8 cellular contexts compared by ENCODE assay signal in the genomic region with DNA sequence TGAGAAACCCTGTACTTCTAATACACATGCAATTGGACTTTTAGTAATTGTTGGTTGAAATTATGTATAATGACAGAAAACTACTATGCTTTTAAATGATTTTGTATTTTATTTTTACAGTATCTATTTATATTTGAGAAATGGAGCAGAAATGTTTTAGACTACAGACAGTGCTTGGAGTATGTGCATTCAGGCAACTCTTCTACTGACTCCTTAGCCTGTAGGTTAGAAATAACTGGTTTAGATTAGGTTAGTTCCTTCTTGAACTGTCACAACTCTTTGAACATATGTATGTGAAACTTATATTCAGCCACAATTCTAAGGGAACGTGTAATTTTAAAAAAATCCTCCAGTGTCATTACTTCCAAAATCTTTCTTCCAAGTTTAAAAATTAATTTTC. TPM values are rescaled to one million over a fixed set of nuclear protein-coding genes. Genes with fewer than 3 reads are reported as not detected.
DNase-seq lines count a peak whose midpoint lies in the region; ATAC-seq and TF ChIP-seq lines count a peak whose summit lies in the region.

No MANE protein-coding gene starts in this region.

- H3K4me3 Mint-ChIP-seq in stimulated activated naive CD8-positive, alpha-beta T cell treated with anti-CD3 and anti-CD28 coated beads, Interleukin-15, Interleukin-2, amounts not matched to agents 100 ng/mL and 50 ng/mL, for 24 hours = peak overlapping the region; percentile 99
- peak overlapping the region; percentile 94 for H3K4me3 Mint-ChIP-seq in activated T-helper 2 cell treated with anti-CD3 and anti-CD28 coated beads, Interferon-gamma antibody, Interleukin-2, Interleukin-4, amounts not matched to agents 10 μg/mL and 5 μg/mL and 100 μg/mL, durations not matched to agents 14 hours and 24 hours and 36 hours (ENCODE audit: low read depth)
- H3K4me3 Mint-ChIP-seq in memory B cell = peak overlapping the region; percentile 98

- no peaks in the 10 kb centered on the region for H3K9me3 Mint-ChIP-seq in stimulated activated naive CD8-positive, alpha-beta T cell treated with anti-CD3 and anti-CD28 coated beads, Interleukin-15, Interleukin-2, amounts not matched to agents 100 ng/mL and 50 ng/mL, for 24 hours
- peaks cover 2% of the 10 kb centered on the region for H3K9me3 Mint-ChIP-seq in activated T-helper 2 cell treated with anti-CD3 and anti-CD28 coated beads, Interferon-gamma antibody, Interleukin-2, Interleukin-4, amounts not matched to agents 10 μg/mL and 5 μg/mL and 100 μg/mL, durations not matched to agents 14 hours and 24 hours and 36 hours
- H3K9me3 Mint-ChIP-seq in memory B cell = no peaks in the 10 kb centered on the region

- no peak overlapping the region for H3K27ac ChIP-seq in foreskin keratinocyte

- no peaks in the 10 kb centered on the region for H3K27me3 Mint-ChIP-seq in stimulated activated naive CD8-positive, alpha-beta T cell treated with anti-CD3 and anti-CD28 coated beads, Interleukin-15, Interleukin-2, amounts not matched to agents 100 ng/mL and 50 ng/mL, for 24 hours
- no peaks in the 10 kb centered on the region for H3K27me3 Mint-ChIP-seq in activated T-helper 2 cell treated with anti-CD3 and anti-CD28 coated beads, Interferon-gamma antibody, Interleukin-2, Interleukin-4, amounts not matched to agents 10 μg/mL and 5 μg/mL and 100 μg/mL, durations not matched to agents 14 hours and 24 hours and 36 hours (ENCODE audit: low read depth)
- no peaks in the 10 kb centered on the region for H3K27me3 Mint-ChIP-seq in memory B cell

- DNase-seq in stimulated activated naive CD8-positive, alpha-beta T cell treated with anti-CD3 and anti-CD28 coated beads, Interleukin-15, Interleukin-2, amounts not matched to agents 100 U/mL and 50 U/mL, for 24 hours = no peak
- no peak for DNase-seq in activated T-helper 2 cell treated with anti-CD3 and anti-CD28 coated beads, Interferon-gamma antibody, Interleukin-2, Interleukin-4, amounts not matched to agents 10 μg/mL and 5 μg/mL and 100 μg/mL, durations not matched to agents 14 hours and 24 hours and 36 hours (ENCODE audit: low spot score)
- no peak for DNase-seq in memory B cell (ENCODE audit: low spot score in 2 of 2)
- DNase-seq in NCI-H2107 treated with DMSO at 0.1 percent for 48 hours (lab: John Stamatoyannopoulos, UW; ENCODE audit: unreplicated experiment) = no peak
- DNase-seq in activated gamma-delta T cell treated with Interleukin-2 at 50 U/mL for 16 hours = no peak
- DNase-seq in foreskin keratinocyte = no peak

- no peaks in the 10 kb centered on the region for H3K27me3 ChIP-seq in foreskin keratinocyte

- peaks cover 16% of the 10 kb centered on the region for H3K36me3 Mint-ChIP-seq in stimulated activated naive CD8-positive, alpha-beta T cell treated with anti-CD3 and anti-CD28 coated beads, Interleukin-15, Interleukin-2, amounts not matched to agents 100 ng/mL and 50 ng/mL, for 24 hours (ENCODE audit: low read depth)
- H3K36me3 Mint-ChIP-seq in activated T-helper 2 cell treated with anti-CD3 and anti-CD28 coated beads, Interferon-gamma antibody, Interleukin-2, Interleukin-4, amounts not matched to agents 10 μg/mL and 5 μg/mL and 100 μg/mL, durations not matched to agents 14 hours and 24 hours and 36 hours (ENCODE audit: low read depth) = peaks cover 26% of the 10 kb centered on the region
- H3K36me3 Mint-ChIP-seq in memory B cell = peaks cover 8% of the 10 kb centered on the region

- ATAC-seq in stimulated activated naive CD8-positive, alpha-beta T cell treated with anti-CD3 and anti-CD28 coated beads, Interleukin-15, Interleukin-2, amounts not matched to agents 100 U/mL and 50 U/mL, for 24 hours = no peak
- ATAC-seq in memory B cell (ENCODE audit: low read depth) (no peak), foreskin keratinocyte (no peak), HG02938 (IDR thresholded peaks at IDR 0.05; ENCODE audit: unreplicated experiment) (no peak)

- peaks cover 68% of the 10 kb centered on the region for H3K4me1 Mint-ChIP-seq in stimulated activated naive CD8-positive, alpha-beta T cell treated with anti-CD3 and anti-CD28 coated beads, Interleukin-15, Interleukin-2, amounts not matched to agents 100 ng/mL and 50 ng/mL, for 24 hours (ENCODE audit: low read depth)
- peaks cover 60% of the 10 kb centered on the region for H3K4me1 Mint-ChIP-seq in activated T-helper 2 cell treated with anti-CD3 and anti-CD28 coated beads, Interferon-gamma antibody, Interleukin-2, Interleukin-4, amounts not matched to agents 10 μg/mL and 5 μg/mL and 100 μg/mL, durations not matched to agents 14 hours and 24 hours and 36 hours (ENCODE audit: low read depth)
- peaks cover 37% of the 10 kb centered on the region for H3K4me1 Mint-ChIP-seq in memory B cell

- peaks cover 28% of the 10 kb centered on the region for H3K4me1 ChIP-seq in foreskin keratinocyte

- intact Hi-C loops in activated T-helper 2 cell treated with anti-CD3 and anti-CD28 coated beads, Interferon-gamma antibody, Interleukin-2, Interleukin-4, amounts not matched to agents 10 μg/mL and 5 μg/mL and 100 μg/mL, durations not matched to agents 14 hours and 24 hours and 36 hours (cut with micrococcal nuclease) = loop anchor here (2.0 to 10.0 kb wide), 4 partner anchors 25 to 305 kb away; partner anchors contain the start of gene STK38L

- peak overlapping the region; percentile 82 for H3K27ac Mint-ChIP-seq in stimulated activated naive CD8-positive, alpha-beta T cell treated with anti-CD3 and anti-CD28 coated beads, Interleukin-15, Interleukin-2, amounts not matched to agents 100 ng/mL and 50 ng/mL, for 24 hours
- peak overlapping the region; percentile 33 for H3K27ac Mint-ChIP-seq in activated T-helper 2 cell treated with anti-CD3 and anti-CD28 coated beads, Interferon-gamma antibody, Interleukin-2, Interleukin-4, amounts not matched to agents 10 μg/mL and 5 μg/mL and 100 μg/mL, durations not matched to agents 14 hours and 24 hours and 36 hours
- H3K27ac Mint-ChIP-seq in memory B cell = peak overlapping the region; percentile 96

- TF ChIP-seq CTCF in foreskin keratinocyte (conservative IDR thresholded peaks at IDR 0.05) = no peak

RNA-seq across cellular contexts. Expression of gene FGFR1OP2, which starts 1.7 kb away (rescaled TPM):
- 48.4 and 49.0 TPM in 2 replicates for total RNA-seq in activated T-helper 2 cell treated with anti-CD3 and anti-CD28 coated beads, Interferon-gamma antibody, Interleukin-2, Interleukin-4, amounts not matched to agents 10 μg/mL and 5 μg/mL and 100 μg/mL, durations not matched to agents 14 hours and 24 hours and 36 hours
- total RNA-seq in foreskin keratinocyte = 35.7 and 36.4 TPM in 2 replicates
- 17.5 and 22.3 TPM in 2 replicates for polyA plus RNA-seq in foreskin keratinocyte

RNA-seq across cellular contexts. Expression of gene INTS13, which starts 2.2 kb away (rescaled TPM):
- total RNA-seq in activated T-helper 2 cell treated with anti-CD3 and anti-CD28 coated beads, Interferon-gamma antibody, Interleukin-2, Interleukin-4, amounts not matched to agents 10 μg/mL and 5 μg/mL and 100 μg/mL, durations not matched to agents 14 hours and 24 hours and 36 hours = 54.4 and 65.7 TPM in 2 replicates
- total RNA-seq in foreskin keratinocyte = 37.1 and 57.1 TPM in 2 replicates
- 25.1 and 37.2 TPM in 2 replicates for polyA plus RNA-seq in foreskin keratinocyte

Comparison
In these comparisons a context has a peak if more than half of its experiments do, and no peak if none do; other contexts are left out.
1. H3K27ac Mint-ChIP-seq: peak in every context shown above with its lines; median percentile 96 in memory B cell; 82 in stimulated activated naive CD8-positive, alpha-beta T cell treated with anti-CD3 and anti-CD28 coated beads, Interleukin-15, Interleukin-2, amounts not matched to agents 100 ng/mL and 50 ng/mL, for 24 hours; 33 in activated T-helper 2 cell treated with anti-CD3 and anti-CD28 coated beads, Interferon-gamma antibody, Interleukin-2, Interleukin-4, amounts not matched to agents 10 μg/mL and 5 μg/mL and 100 μg/mL, durations not matched to agents 14 hours and 24 hours and 36 hours.